Comparison of ENCODE assay signal across 1 cellular context in the genomic region with DNA sequence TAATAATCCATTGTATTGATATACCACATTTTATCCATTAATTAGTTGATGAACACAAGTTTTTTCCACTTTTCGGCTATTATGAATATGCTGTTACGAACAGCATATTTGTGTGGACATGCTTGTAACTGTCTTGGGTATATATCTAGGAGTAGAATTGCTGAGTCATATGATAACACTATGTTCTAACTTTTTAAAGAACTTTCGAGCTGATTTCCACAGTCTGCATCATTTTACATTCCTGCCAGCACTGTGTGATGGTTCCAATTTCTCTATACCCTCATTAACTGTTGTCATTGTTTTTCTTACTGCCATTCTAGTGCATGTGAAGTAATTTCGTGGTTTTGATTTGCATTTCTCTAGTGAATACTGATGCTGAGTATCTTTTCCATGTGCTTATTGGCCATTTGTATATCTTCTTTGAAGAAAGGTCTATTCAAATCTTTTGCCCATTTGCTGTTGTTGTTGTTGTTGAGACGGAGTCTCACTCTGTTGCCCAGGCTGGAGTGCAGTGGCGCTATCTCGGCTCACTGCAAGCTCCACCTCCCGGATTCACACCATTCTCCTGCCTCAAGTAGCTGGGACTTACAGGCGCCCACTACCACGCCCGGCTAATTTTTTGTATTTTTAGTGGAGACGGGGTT.
TF ChIP-seq lines count a peak whose summit lies in the region.

No MANE protein-coding gene starts in this region.

TF ChIP-seq in K562, 482 proteins besides CTCF, POLR2A, EP300 and RAD21 (continued from another document and continues in another):
- TF ChIP-seq, protein P1, sequence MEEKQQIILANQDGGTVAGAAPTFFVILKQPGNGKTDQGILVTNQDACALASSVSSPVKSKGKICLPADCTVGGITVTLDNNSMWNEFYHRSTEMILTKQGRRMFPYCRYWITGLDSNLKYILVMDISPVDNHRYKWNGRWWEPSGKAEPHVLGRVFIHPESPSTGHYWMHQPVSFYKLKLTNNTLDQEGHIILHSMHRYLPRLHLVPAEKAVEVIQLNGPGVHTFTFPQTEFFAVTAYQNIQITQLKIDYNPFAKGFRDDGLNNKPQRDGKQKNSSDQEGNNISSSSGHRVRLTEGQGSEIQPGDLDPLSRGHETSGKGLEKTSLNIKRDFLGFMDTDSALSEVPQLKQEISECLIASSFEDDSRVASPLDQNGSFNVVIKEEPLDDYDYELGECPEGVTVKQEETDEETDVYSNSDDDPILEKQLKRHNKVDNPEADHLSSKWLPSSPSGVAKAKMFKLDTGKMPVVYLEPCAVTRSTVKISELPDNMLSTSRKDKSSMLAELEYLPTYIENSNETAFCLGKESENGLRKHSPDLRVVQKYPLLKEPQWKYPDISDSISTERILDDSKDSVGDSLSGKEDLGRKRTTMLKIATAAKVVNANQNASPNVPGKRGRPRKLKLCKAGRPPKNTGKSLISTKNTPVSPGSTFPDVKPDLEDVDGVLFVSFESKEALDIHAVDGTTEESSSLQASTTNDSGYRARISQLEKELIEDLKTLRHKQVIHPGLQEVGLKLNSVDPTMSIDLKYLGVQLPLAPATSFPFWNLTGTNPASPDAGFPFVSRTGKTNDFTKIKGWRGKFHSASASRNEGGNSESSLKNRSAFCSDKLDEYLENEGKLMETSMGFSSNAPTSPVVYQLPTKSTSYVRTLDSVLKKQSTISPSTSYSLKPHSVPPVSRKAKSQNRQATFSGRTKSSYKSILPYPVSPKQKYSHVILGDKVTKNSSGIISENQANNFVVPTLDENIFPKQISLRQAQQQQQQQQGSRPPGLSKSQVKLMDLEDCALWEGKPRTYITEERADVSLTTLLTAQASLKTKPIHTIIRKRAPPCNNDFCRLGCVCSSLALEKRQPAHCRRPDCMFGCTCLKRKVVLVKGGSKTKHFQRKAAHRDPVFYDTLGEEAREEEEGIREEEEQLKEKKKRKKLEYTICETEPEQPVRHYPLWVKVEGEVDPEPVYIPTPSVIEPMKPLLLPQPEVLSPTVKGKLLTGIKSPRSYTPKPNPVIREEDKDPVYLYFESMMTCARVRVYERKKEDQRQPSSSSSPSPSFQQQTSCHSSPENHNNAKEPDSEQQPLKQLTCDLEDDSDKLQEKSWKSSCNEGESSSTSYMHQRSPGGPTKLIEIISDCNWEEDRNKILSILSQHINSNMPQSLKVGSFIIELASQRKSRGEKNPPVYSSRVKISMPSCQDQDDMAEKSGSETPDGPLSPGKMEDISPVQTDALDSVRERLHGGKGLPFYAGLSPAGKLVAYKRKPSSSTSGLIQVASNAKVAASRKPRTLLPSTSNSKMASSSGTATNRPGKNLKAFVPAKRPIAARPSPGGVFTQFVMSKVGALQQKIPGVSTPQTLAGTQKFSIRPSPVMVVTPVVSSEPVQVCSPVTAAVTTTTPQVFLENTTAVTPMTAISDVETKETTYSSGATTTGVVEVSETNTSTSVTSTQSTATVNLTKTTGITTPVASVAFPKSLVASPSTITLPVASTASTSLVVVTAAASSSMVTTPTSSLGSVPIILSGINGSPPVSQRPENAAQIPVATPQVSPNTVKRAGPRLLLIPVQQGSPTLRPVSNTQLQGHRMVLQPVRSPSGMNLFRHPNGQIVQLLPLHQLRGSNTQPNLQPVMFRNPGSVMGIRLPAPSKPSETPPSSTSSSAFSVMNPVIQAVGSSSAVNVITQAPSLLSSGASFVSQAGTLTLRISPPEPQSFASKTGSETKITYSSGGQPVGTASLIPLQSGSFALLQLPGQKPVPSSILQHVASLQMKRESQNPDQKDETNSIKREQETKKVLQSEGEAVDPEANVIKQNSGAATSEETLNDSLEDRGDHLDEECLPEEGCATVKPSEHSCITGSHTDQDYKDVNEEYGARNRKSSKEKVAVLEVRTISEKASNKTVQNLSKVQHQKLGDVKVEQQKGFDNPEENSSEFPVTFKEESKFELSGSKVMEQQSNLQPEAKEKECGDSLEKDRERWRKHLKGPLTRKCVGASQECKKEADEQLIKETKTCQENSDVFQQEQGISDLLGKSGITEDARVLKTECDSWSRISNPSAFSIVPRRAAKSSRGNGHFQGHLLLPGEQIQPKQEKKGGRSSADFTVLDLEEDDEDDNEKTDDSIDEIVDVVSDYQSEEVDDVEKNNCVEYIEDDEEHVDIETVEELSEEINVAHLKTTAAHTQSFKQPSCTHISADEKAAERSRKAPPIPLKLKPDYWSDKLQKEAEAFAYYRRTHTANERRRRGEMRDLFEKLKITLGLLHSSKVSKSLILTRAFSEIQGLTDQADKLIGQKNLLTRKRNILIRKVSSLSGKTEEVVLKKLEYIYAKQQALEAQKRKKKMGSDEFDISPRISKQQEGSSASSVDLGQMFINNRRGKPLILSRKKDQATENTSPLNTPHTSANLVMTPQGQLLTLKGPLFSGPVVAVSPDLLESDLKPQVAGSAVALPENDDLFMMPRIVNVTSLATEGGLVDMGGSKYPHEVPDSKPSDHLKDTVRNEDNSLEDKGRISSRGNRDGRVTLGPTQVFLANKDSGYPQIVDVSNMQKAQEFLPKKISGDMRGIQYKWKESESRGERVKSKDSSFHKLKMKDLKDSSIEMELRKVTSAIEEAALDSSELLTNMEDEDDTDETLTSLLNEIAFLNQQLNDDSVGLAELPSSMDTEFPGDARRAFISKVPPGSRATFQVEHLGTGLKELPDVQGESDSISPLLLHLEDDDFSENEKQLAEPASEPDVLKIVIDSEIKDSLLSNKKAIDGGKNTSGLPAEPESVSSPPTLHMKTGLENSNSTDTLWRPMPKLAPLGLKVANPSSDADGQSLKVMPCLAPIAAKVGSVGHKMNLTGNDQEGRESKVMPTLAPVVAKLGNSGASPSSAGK (IDR thresholded peaks at IDR 0.05) = peak; percentile 40
- TF ChIP-seq HMG20A (CRISPR knock-in tag; conservative IDR thresholded peaks at IDR 0.05) (no peak), KAT8 (IDR thresholded peaks at IDR 0.05; ENCODE audit: low read depth) (no peak), ARID1B (IDR thresholded peaks at IDR 0.05) (peak; percentile 67), SMARCC2 (IDR thresholded peaks at IDR 0.05; ENCODE audit: low read depth) (0 out of 2 replicates have a peak, but pooled peaks have one; percentile 23), BHLHE40 (IDR thresholded peaks at IDR 0.05; ENCODE audit: low read length) (no peak), ZNF507 (tag; conservative IDR thresholded peaks at IDR 0.05) (no peak), ZNF124 (CRISPR knock-in tag; IDR thresholded peaks at IDR 0.05) (no peak), JUND (IDR thresholded peaks at IDR 0.05; ENCODE audit: borderline replicate concordance, low read depth, low read length) (peak; percentile 30; the same call in 1 of the 2 replicates), JUND (tag; IDR thresholded peaks at IDR 0.05; ENCODE audit: borderline replicate concordance, low read depth, low read length) (peak; percentile 18; the same call in 1 of the 3 replicates), SIN3A (IDR thresholded peaks at IDR 0.05; ENCODE audit: borderline replicate concordance in 2 of 2, control insufficient read depth in 1 of 2, low read depth in 2 of 2, low read length in 2 of 2) (no peak), NFYB (IDR thresholded peaks at IDR 0.05; ENCODE audit: extremely low read depth, insufficient read length) (no peak), POLR2H (tag; IDR thresholded peaks at IDR 0.05; ENCODE audit: low read depth) (peak; percentile 49; the same call in 1 of the 2 replicates), KLF6 (CRISPR knock-in tag; IDR thresholded peaks at IDR 0.05; ENCODE audit: borderline replicate concordance) (no peak), NFATC3 (IDR thresholded peaks at IDR 0.05) (peak; percentile 51; the same call in 1 of the 2 replicates), OTX1 (CRISPR knock-in tag; IDR thresholded peaks at IDR 0.05) (no peak), KLF13 (tag; IDR thresholded peaks at IDR 0.05; ENCODE audit: borderline replicate concordance, low read depth) (no peak), STAT5A (IDR thresholded peaks at IDR 0.05; ENCODE audit: borderline replicate concordance, low read length) (no peak), NR2C1 (IDR thresholded peaks at IDR 0.05) (no peak), NR2C1 (tag; IDR thresholded peaks at IDR 0.05) (peak; percentile 22; the same call in 1 of the 2 replicates), ZNF197 (CRISPR knock-in tag; IDR thresholded peaks at IDR 0.05; ENCODE audit: low read depth) (no peak), RFX1 (IDR thresholded peaks at IDR 0.05) (no peak), ZNF408 (CRISPR knock-in tag; IDR thresholded peaks at IDR 0.05; ENCODE audit: low read depth) (no peak), ZBTB1 (CRISPR knock-in tag; IDR thresholded peaks at IDR 0.05; ENCODE audit: borderline replicate concordance, low read depth) (no peak), KAT2B (IDR thresholded peaks at IDR 0.05; ENCODE audit: low read depth, low read length) (no peak), TAF7 (tag; IDR thresholded peaks at IDR 0.05) (no peak), POLR3A (IDR thresholded peaks at IDR 0.05; ENCODE audit: borderline replicate concordance, extremely low read depth, insufficient read depth, insufficient read length) (no peak)
- TF ChIP-seq, protein P2, sequence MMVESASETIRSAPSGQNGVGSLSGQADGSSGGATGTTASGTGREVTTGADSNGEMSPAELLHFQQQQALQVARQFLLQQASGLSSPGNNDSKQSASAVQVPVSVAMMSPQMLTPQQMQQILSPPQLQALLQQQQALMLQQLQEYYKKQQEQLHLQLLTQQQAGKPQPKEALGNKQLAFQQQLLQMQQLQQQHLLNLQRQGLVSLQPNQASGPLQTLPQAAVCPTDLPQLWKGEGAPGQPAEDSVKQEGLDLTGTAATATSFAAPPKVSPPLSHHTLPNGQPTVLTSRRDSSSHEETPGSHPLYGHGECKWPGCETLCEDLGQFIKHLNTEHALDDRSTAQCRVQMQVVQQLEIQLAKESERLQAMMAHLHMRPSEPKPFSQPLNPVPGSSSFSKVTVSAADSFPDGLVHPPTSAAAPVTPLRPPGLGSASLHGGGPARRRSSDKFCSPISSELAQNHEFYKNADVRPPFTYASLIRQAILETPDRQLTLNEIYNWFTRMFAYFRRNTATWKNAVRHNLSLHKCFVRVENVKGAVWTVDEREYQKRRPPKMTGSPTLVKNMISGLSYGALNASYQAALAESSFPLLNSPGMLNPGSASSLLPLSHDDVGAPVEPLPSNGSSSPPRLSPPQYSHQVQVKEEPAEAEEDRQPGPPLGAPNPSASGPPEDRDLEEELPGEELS (CRISPR knock-in tag; IDR thresholded peaks at IDR 0.05; ENCODE audit: borderline replicate concordance) = no peak
- TF ChIP-seq, protein P3, sequence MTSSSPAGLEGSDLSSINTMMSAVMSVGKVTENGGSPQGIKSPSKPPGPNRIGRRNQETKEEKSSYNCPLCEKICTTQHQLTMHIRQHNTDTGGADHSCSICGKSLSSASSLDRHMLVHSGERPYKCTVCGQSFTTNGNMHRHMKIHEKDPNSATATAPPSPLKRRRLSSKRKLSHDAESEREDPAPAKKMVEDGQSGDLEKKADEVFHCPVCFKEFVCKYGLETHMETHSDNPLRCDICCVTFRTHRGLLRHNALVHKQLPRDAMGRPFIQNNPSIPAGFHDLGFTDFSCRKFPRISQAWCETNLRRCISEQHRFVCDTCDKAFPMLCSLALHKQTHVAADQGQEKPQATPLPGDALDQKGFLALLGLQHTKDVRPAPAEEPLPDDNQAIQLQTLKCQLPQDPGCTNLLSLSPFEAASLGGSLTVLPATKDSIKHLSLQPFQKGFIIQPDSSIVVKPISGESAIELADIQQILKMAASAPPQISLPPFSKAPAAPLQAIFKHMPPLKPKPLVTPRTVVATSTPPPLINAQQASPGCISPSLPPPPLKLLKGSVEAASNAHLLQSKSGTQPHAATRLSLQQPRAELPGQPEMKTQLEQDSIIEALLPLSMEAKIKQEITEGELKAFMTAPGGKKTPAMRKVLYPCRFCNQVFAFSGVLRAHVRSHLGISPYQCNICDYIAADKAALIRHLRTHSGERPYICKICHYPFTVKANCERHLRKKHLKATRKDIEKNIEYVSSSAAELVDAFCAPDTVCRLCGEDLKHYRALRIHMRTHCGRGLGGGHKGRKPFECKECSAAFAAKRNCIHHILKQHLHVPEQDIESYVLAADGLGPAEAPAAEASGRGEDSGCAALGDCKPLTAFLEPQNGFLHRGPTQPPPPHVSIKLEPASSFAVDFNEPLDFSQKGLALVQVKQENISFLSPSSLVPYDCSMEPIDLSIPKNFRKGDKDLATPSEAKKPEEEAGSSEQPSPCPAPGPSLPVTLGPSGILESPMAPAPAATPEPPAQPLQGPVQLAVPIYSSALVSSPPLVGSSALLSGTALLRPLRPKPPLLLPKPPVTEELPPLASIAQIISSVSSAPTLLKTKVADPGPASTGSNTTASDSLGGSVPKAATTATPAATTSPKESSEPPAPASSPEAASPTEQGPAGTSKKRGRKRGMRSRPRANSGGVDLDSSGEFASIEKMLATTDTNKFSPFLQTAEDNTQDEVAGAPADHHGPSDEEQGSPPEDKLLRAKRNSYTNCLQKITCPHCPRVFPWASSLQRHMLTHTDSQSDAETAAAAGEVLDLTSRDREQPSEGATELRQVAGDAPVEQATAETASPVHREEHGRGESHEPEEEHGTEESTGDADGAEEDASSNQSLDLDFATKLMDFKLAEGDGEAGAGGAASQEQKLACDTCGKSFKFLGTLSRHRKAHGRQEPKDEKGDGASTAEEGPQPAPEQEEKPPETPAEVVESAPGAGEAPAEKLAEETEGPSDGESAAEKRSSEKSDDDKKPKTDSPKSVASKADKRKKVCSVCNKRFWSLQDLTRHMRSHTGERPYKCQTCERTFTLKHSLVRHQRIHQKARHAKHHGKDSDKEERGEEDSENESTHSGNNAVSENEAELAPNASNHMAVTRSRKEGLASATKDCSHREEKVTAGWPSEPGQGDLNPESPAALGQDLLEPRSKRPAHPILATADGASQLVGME (CRISPR knock-in tag; IDR thresholded peaks at IDR 0.05) = no peak
- TF ChIP-seq, protein P4, sequence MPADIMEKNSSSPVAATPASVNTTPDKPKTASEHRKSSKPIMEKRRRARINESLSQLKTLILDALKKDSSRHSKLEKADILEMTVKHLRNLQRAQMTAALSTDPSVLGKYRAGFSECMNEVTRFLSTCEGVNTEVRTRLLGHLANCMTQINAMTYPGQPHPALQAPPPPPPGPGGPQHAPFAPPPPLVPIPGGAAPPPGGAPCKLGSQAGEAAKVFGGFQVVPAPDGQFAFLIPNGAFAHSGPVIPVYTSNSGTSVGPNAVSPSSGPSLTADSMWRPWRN (IDR thresholded peaks at IDR 0.05; ENCODE audit: low read depth) = no peak
- TF ChIP-seq, protein P5, sequence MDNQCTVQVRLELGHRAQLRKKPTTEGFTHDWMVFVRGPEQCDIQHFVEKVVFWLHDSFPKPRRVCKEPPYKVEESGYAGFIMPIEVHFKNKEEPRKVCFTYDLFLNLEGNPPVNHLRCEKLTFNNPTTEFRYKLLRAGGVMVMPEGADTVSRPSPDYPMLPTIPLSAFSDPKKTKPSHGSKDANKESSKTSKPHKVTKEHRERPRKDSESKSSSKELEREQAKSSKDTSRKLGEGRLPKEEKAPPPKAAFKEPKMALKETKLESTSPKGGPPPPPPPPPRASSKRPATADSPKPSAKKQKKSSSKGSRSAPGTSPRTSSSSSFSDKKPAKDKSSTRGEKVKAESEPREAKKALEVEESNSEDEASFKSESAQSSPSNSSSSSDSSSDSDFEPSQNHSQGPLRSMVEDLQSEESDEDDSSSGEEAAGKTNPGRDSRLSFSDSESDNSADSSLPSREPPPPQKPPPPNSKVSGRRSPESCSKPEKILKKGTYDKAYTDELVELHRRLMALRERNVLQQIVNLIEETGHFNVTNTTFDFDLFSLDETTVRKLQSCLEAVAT (IDR thresholded peaks at IDR 0.05) = no peak
